Comparison of ENCODE assay signal across 23 cellular contexts in genomic region chr5:11476866-11477265, GRCh38.
"Had no signal": no experiment of that assay in that cellular context is flagged by ENCODE, and none has a peak within 500 bp of the region (broad histone marks: within the 10 kb centered on the region; RNA-seq: fewer than 3 reads in every experiment).

No MANE protein-coding gene starts in this region.

- DNase-seq: activated CD4-positive, alpha-beta memory T cell treated with anti-CD3 and anti-CD28 coated beads, Interleukin-2, amount 10 ng/mL, durations not matched to agents 7 days and 5 days; activated CD4-positive, alpha-beta T cell treated with anti-CD3 and anti-CD28 coated beads for 36 hours; activated CD4-positive, alpha-beta T cell treated with anti-CD3 and anti-CD28 coated beads, Interleukin-2, amount 10 ng/mL, durations not matched to agents 24 days and 14 days; activated CD4-positive, CD25-positive, alpha-beta regulatory T cell; activated CD4-positive, CD25-positive, alpha-beta regulatory T cell treated with anti-CD3 and anti-CD28 coated beads, Interleukin-2, amount 50 U/mL, for 72 hours; activated CD8-positive, alpha-beta memory T cell treated with anti-CD3 and anti-CD28 coated beads, Interleukin-2, amount 50 U/mL, for 48 hours; activated gamma-delta T cell; activated naive CD4-positive, alpha-beta T cell; activated naive CD4-positive, alpha-beta T cell treated with anti-CD3 and anti-CD28 coated beads, Interleukin-2, amount 10 ng/mL, durations not matched to agents 7 days and 5 days; activated naive CD8-positive, alpha-beta T cell treated with anti-CD3 and anti-CD28 coated beads, Interleukin-2, amount 10 ng/mL, durations not matched to agents 7 days and 5 days; activated T-cell treated with anti-CD3 and anti-CD28 coated beads for 4 hours; activated T-cell treated with anti-CD3 and anti-CD28 coated beads, Interleukin-2, amount 50 U/mL, for 24 hours; activated T-cell treated with anti-CD3 and anti-CD28 coated beads, Interleukin-2, amount 50 U/mL, for 72 hours; central memory CD4-positive, alpha-beta T cell; cerebellar nuclear complex; colonic mucosa; effector CD8-positive, alpha-beta T cell; esophagus squamous epithelium; foreskin melanocyte; glutamatergic neuron; heart left ventricle; T-helper 2 cell had no signal

- ATAC-seq: activated CD4-positive, alpha-beta T cell treated with anti-CD3 and anti-CD28 coated beads for 36 hours; activated naive CD4-positive, alpha-beta T cell treated with anti-CD3 and anti-CD28 coated beads, Interleukin-2, amount 50 U/mL, for 72 hours; activated T-cell treated with anti-CD3 and anti-CD28 coated beads, Interleukin-2, amount 50 U/mL, for 72 hours; heart left ventricle had no signal
